Comparison of ENCODE assay signal across 8 cellular contexts in the genomic region with DNA sequence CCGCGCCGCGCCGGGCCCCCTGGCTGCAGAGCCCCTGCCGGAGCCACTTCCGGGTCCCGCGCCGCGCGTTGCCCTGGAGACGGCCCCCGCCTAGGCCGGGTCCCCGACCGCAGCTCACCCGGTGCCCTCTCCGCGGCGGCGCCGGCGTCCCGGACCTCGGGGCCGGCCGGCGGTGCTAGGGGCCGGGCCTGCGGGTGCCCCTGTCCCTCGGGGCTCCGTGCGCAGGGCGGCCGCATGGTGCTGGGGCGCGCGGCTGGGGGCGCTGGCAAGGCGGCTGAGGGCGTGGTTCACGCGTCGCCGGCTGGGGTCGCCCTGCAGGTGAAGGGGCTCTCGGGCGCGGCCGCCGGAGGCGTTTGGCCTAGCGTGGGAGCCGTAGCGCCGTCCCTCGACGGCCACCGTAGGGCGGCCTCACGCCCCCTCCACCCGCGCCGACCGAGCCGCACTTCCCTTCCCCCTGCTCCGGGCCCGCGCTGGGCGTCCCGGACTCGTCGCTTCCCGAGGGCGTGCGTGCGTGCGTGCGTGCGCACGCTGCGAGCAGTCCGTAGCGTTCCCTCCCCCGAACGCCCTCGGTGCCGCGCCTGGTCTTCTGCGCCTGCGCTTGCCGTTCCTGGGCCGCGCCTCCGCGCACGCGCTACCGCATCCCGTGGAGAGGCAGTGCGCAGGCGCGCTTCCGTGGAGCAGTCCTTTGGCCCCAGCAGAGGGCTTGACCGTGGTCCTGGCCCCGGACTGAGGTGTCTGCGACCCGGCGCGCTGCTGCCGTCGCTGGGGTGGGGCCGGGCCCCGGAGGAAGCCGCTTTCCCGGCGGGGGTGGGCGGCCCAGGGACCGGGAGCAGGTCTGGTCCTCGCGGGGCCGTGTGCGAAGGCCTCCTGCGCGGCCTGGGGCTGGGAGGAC. TPM values are rescaled to one million over a fixed set of nuclear protein-coding genes. Genes with fewer than 3 reads are reported as not detected.
DNase-seq lines count a peak whose midpoint lies in the region; ATAC-seq and TF ChIP-seq lines count a peak whose summit lies in the region.

TMEM250 (minus strand) TSS at position 509 of the 892 bp plus-strand sequence. CDS start 1,975 bp downstream, outside the sequence.

- peak within 1 kb of the TSS; percentile 60 for H3K4me3 ChIP-seq in fibroblast of mammary gland (ENCODE audit: control insufficient read depth, low read depth, low read length)

- DNase-seq in ELF-1 (ENCODE audit: low read depth, low spot score) (peak; percentile 96), H4 (ENCODE audit: low spot score) (peak; percentile 96), LoVo (ENCODE audit: low spot score) (peak; percentile 99), RWPE1 (ENCODE audit: low spot score) (peak; percentile 99), fibroblast of mammary gland (ENCODE audit: low read depth) (peak; percentile 95)
- DNase-seq in naive thymus-derived CD8-positive, alpha-beta T cell, result peak; percentile 92 to 98 (median 96)
- peak; percentile 97 for DNase-seq in stimulated activated naive B cell treated with anti-CD40 and anti-IgM and Interleukin-4, amounts not matched to agents 10 μg/mL and 1 μg/mL and 100 μg/mL, for 72 hours

- TF ChIP-seq CTCF in RWPE1 (conservative IDR thresholded peaks at IDR 0.05; ENCODE audit: low read depth) (peak; percentile 29), fibroblast of mammary gland (conservative IDR thresholded peaks at IDR 0.05; ENCODE audit: control insufficient read depth, insufficient read depth, low read depth, low read length) (no peak)

- ATAC-seq in activated T-helper 17 cell treated with anti-CD3 and anti-CD28 coated beads, Interleukin-2, amount 50 U/mL, for 72 hours (replicated peaks), result peak; percentile 92
- ATAC-seq in naive thymus-derived CD8-positive, alpha-beta T cell, result peak; percentile 88 to 91
- ATAC-seq in stimulated activated naive B cell treated with anti-CD40 and anti-IgM and Interleukin-4, amounts not matched to agents 10 μg/mL and 1 μg/mL and 100 μg/mL, for 72 hours (replicated peaks), result peak; percentile 85 to 89

- peak within 1 kb of the TSS; percentile 97 for H3K27ac ChIP-seq in RWPE1

- peak within 1 kb of the TSS; percentile 56 for H3K27ac Mint-ChIP-seq in activated T-helper 17 cell treated with anti-CD3 and anti-CD28 coated beads, Interleukin-2, amount 50 U/mL, for 72 hours
- H3K27ac Mint-ChIP-seq in naive thymus-derived CD8-positive, alpha-beta T cell, result peak within 1 kb of the TSS in 9 of 10 donors; percentile 25 to 95 (median 90)
- peak within 1 kb of the TSS; percentile 94 for H3K27ac Mint-ChIP-seq in stimulated activated naive B cell treated with anti-CD40 and anti-IgM and Interleukin-4, amounts not matched to agents 10 μg/mL and 1 μg/mL and 100 μg/mL, for 72 hours

- peaks cover 1% of the 10 kb centered on the region for H3K4me1 Mint-ChIP-seq in activated T-helper 17 cell treated with anti-CD3 and anti-CD28 coated beads, Interleukin-2, amount 50 U/mL, for 72 hours
- H3K4me1 Mint-ChIP-seq in naive thymus-derived CD8-positive, alpha-beta T cell, result peaks cover 3 to 35% (median 20%) of the 10 kb centered on the region in 4 donors
- H3K4me1 Mint-ChIP-seq in stimulated activated naive B cell treated with anti-CD40 and anti-IgM and Interleukin-4, amounts not matched to agents 10 μg/mL and 1 μg/mL and 100 μg/mL, for 72 hours, result peaks cover 7 to 19% of the 10 kb centered on the region in 2 donors

- H3K36me3 Mint-ChIP-seq in activated T-helper 17 cell treated with anti-CD3 and anti-CD28 coated beads, Interleukin-2, amount 50 U/mL, for 72 hours (ENCODE audit: low read depth), result peaks cover 1% of the 10 kb centered on the region
- H3K36me3 Mint-ChIP-seq in naive thymus-derived CD8-positive, alpha-beta T cell, result no peaks in the 10 kb centered on the region
- H3K36me3 Mint-ChIP-seq in stimulated activated naive B cell treated with anti-CD40 and anti-IgM and Interleukin-4, amounts not matched to agents 10 μg/mL and 1 μg/mL and 100 μg/mL, for 72 hours, result peaks cover 12 to 13% of the 10 kb centered on the region in 2 donors

- POLR2A ChIA-PET in RWPE1 (lab: Yijun Ruan, JAX; ENCODE audit: low non-redundant PET), result interaction anchor here (0.8 to 2.3 kb wide), 5 partner anchors 10 to 66 kb away, joined by 3 to 12 read pairs (median 5); partner anchors contain the start of gene NACC2
- POLR2A ChIA-PET in naive thymus-derived CD8-positive, alpha-beta T cell (lab: Charles Lee), result interaction anchor here (0.6 to 8.4 kb wide), 11 partner anchors 11 to 423 kb away, joined by 3 to 92 read pairs (median 6); partner anchors contain the start of genes NACC2 and UBAC1

- CTCF ChIA-PET in RWPE1 (lab: Yijun Ruan, JAX), result interaction anchor here (0.6 to 4.1 kb wide), 8 partner anchors 9 to 1997 kb away, joined by 3 to 46 read pairs (median 6); partner anchors contain the start of gene NACC2

- H3K27me3 Mint-ChIP-seq in activated T-helper 17 cell treated with anti-CD3 and anti-CD28 coated beads, Interleukin-2, amount 50 U/mL, for 72 hours, result no peaks in the 10 kb centered on the region
- no peaks in the 10 kb centered on the region for H3K27me3 Mint-ChIP-seq in naive thymus-derived CD8-positive, alpha-beta T cell
- H3K27me3 Mint-ChIP-seq in stimulated activated naive B cell treated with anti-CD40 and anti-IgM and Interleukin-4, amounts not matched to agents 10 μg/mL and 1 μg/mL and 100 μg/mL, for 72 hours, result no peaks in the 10 kb centered on the region

- no peaks in the 10 kb centered on the region for H3K9me3 Mint-ChIP-seq in activated T-helper 17 cell treated with anti-CD3 and anti-CD28 coated beads, Interleukin-2, amount 50 U/mL, for 72 hours
- no peaks in the 10 kb centered on the region for H3K9me3 Mint-ChIP-seq in naive thymus-derived CD8-positive, alpha-beta T cell
- no peaks in the 10 kb centered on the region for H3K9me3 Mint-ChIP-seq in stimulated activated naive B cell treated with anti-CD40 and anti-IgM and Interleukin-4, amounts not matched to agents 10 μg/mL and 1 μg/mL and 100 μg/mL, for 72 hours

- H3K4me3 Mint-ChIP-seq in activated T-helper 17 cell treated with anti-CD3 and anti-CD28 coated beads, Interleukin-2, amount 50 U/mL, for 72 hours, result peak within 1 kb of the TSS; percentile 67
- H3K4me3 Mint-ChIP-seq in naive thymus-derived CD8-positive, alpha-beta T cell, result peak within 1 kb of the TSS; percentile 71 to 88 (median 82)
- peak within 1 kb of the TSS; percentile 86 to 93 for H3K4me3 Mint-ChIP-seq in stimulated activated naive B cell treated with anti-CD40 and anti-IgM and Interleukin-4, amounts not matched to agents 10 μg/mL and 1 μg/mL and 100 μg/mL, for 72 hours

RNA-seq across cellular contexts. Expression of gene TMEM250, which starts in this region (rescaled TPM):
- total RNA-seq in H4 (2014; rRNA removed; shearing (Covaris generic)), result 12.5 and 20.3 TPM in 2 replicates
- 10 to 100 TPM; 28.2 to 37.7 TPM for total RNA-seq in activated T-helper 17 cell treated with anti-CD3 and anti-CD28 coated beads, Interleukin-2, amount 50 U/mL, for 72 hours
- 10 to 100 TPM; 38.1 to 38.2 TPM for total RNA-seq in naive thymus-derived CD8-positive, alpha-beta T cell
- 10 to 100 TPM; 39.1 to 51.7 (median 40.3) TPM for polyA plus RNA-seq in naive thymus-derived CD8-positive, alpha-beta T cell

Comparison
In these comparisons a context has a peak if more than half of its experiments do, and no peak if none do; other contexts are left out.
1. Peak in every context shown above with its lines: DNase-seq, ATAC-seq, H3K4me3 ChIP-seq and H3K27ac ChIP-seq.